Comparison of ENCODE assay signal across 27 cellular contexts in genomic region chr6:40802481-40802880, GRCh38.
"Had no signal": no experiment of that assay in that cellular context is flagged by ENCODE, and none has a peak within 500 bp of the region (broad histone marks: within the 10 kb centered on the region; RNA-seq: fewer than 3 reads in every experiment).

No MANE protein-coding gene starts in this region.

- FAIRE-seq: islet of Langerhans, pancreas had no signal

- H3K27ac ChIP-seq: epithelial cell of prostate, foreskin keratinocyte, lower lobe of right lung, neural progenitor cell, pancreas, spleen, testis, tibial nerve, upper lobe of right lung, vagina had no signal

- H2AFZ ChIP-seq: neural progenitor cell had no signal

- H3K27ac Mint-ChIP-seq: natural killer cell treated with Interleukin-12 subunit alpha and Interleukin-12 subunit beta and Interleukin-15 and Interleukin-18, amount 100 ng/mL, for 72 hours; neural progenitor cell; progenitor cell of endocrine pancreas; stimulated activated memory B cell treated with anti-CD40 and anti-IgM and Interleukin-4, amounts not matched to agents 10 μg/mL and 1 μg/mL and 100 μg/mL, for 72 hours; stimulated activated naive CD8-positive, alpha-beta T cell treated with anti-CD3 and anti-CD28 coated beads, Interleukin-15, amount 100 ng/mL, for 72 hours had no signal

- DNase-seq: effector memory CD8-positive, alpha-beta T cell; foreskin keratinocyte; hippocampal formation; kidney glomerular epithelial cell; lower lobe of right lung; mesenchymal stem cell; midbrain; occipital lobe; pancreas; spleen; stimulated activated CD4-positive, alpha-beta T cell treated with anti-CD3 and anti-CD28 coated beads, Interleukin-15, amount 100 ng/mL, for 24 hours; stimulated activated CD4-positive, alpha-beta T cell treated with anti-CD3 and anti-CD28 coated beads, Interleukin-1b, Interleukin-23, amount 100 ng/mL, for 48 hours; stimulated activated CD4-positive, alpha-beta T cell treated with anti-CD3 and anti-CD28 coated beads, Interleukin-4, amount 100 ng/mL, for 24 hours; stimulated activated naive CD8-positive, alpha-beta T cell treated with anti-CD3 and anti-CD28 coated beads, Interleukin-15, amount 100 ng/mL, for 72 hours; testis; upper lobe of right lung had no signal

- H3K4me1 ChIP-seq: foreskin keratinocyte, pancreas, testis, tibial nerve, vagina had no signal

- H3K36me3 Mint-ChIP-seq: natural killer cell treated with Interleukin-12 subunit alpha and Interleukin-12 subunit beta and Interleukin-15 and Interleukin-18, amount 100 ng/mL, for 72 hours; neural progenitor cell; stimulated activated memory B cell treated with anti-CD40 and anti-IgM and Interleukin-4, amounts not matched to agents 10 μg/mL and 1 μg/mL and 100 μg/mL, for 72 hours had no signal

- H3K27me3 ChIP-seq: neural progenitor cell, pancreas, spleen, testis, tibial nerve, upper lobe of right lung, vagina had no signal

- H3K9me3 Mint-ChIP-seq: dendritic cell treated with granulocyte-macrophage colony-stimulating factor and Interleukin-4, amounts not matched to agents 40 ng/mL and 50 ng/mL, for 4 days; effector memory CD8-positive, alpha-beta T cell; natural killer cell treated with Interleukin-12 subunit alpha and Interleukin-12 subunit beta and Interleukin-15 and Interleukin-18, amount 100 ng/mL, for 72 hours; neural progenitor cell; stimulated activated memory B cell treated with anti-CD40 and anti-IgM and Interleukin-4, amounts not matched to agents 10 μg/mL and 1 μg/mL and 100 μg/mL, for 72 hours; stimulated activated naive CD8-positive, alpha-beta T cell treated with anti-CD3 and anti-CD28 coated beads, Interleukin-15, amount 100 ng/mL, for 72 hours had no signal

- H3K36me3 ChIP-seq: lower lobe of right lung, neural progenitor cell, pancreas, spleen, tibial nerve, upper lobe of right lung, vagina had no signal

- H3K4me1 Mint-ChIP-seq: stimulated activated naive CD8-positive, alpha-beta T cell treated with anti-CD3 and anti-CD28 coated beads, Interleukin-15, amount 100 ng/mL, for 72 hours had no signal

- H3K4me3 Mint-ChIP-seq: dendritic cell treated with granulocyte-macrophage colony-stimulating factor and Interleukin-4, amounts not matched to agents 40 ng/mL and 50 ng/mL, for 4 days; effector memory CD8-positive, alpha-beta T cell; natural killer cell treated with Interleukin-12 subunit alpha and Interleukin-12 subunit beta and Interleukin-15 and Interleukin-18, amount 100 ng/mL, for 72 hours; neural progenitor cell; stimulated activated memory B cell treated with anti-CD40 and anti-IgM and Interleukin-4, amounts not matched to agents 10 μg/mL and 1 μg/mL and 100 μg/mL, for 72 hours; stimulated activated naive CD8-positive, alpha-beta T cell treated with anti-CD3 and anti-CD28 coated beads, Interleukin-15, amount 100 ng/mL, for 72 hours had no signal

- ATAC-seq: effector memory CD8-positive, alpha-beta T cell; foreskin keratinocyte; left lobe of liver; lower lobe of right lung; natural killer cell treated with Interleukin-12 subunit alpha and Interleukin-12 subunit beta and Interleukin-15 and Interleukin-18, amount 100 ng/mL, for 72 hours; pancreas; sciatic nerve; stimulated activated memory B cell treated with anti-CD40 and anti-IgM and Interleukin-4, amounts not matched to agents 10 μg/mL and 1 μg/mL and 100 μg/mL, for 72 hours; stimulated activated naive CD8-positive, alpha-beta T cell treated with anti-CD3 and anti-CD28 coated beads, Interleukin-15, amount 100 ng/mL, for 72 hours had no signal

- H3K4me2 ChIP-seq: neural progenitor cell had no signal

- H3K27me3 Mint-ChIP-seq: natural killer cell treated with Interleukin-12 subunit alpha and Interleukin-12 subunit beta and Interleukin-15 and Interleukin-18, amount 100 ng/mL, for 72 hours; stimulated activated naive CD8-positive, alpha-beta T cell treated with anti-CD3 and anti-CD28 coated beads, Interleukin-15, amount 100 ng/mL, for 72 hours had no signal

- H3K4me3 ChIP-seq: lower lobe of right lung, neural progenitor cell, pancreas, spleen, testis, tibial nerve, upper lobe of right lung, vagina had no signal

- H3K9me3 ChIP-seq: lower lobe of right lung, pancreas, spleen, testis, tibial nerve, upper lobe of right lung, vagina had no signal

- H3K9ac ChIP-seq: neural progenitor cell had no signal
